Comparison of ENCODE assay signal across 26 cellular contexts in the genomic region with DNA sequence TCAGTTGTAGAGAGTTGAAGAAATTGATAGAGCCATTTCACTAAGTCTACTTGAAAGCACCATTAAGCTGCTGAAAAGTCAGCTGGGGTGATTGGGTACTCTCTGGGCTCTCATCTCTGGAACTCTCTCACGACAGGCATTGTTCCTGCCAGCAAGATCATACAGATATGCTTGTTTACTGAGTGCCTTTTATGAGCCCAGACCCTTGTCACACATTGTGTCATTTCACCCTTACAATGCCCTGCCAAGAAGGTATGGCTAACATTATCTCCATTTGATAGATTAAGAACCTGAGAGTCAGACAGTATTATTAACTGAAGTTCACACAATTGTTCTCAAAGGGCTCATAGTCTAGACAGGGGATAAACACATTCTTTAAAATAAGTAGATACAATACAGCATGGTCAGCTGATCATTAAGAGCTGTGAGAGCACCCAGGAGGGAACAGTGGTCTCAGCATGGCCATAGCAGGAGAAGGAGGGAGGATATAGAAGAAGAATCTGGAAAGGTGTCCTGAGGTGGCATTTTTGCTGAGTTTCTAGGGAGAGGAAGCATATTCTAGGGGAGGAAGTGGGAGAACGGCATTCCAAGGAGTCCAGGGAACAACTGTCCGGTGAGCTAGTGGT.
A peak's percentile ranks its signal among the peaks of the same experiment; 100 is the strongest.
DNase-seq lines count a peak whose midpoint lies in the region; ATAC-seq and TF ChIP-seq lines count a peak whose summit lies in the region.
"Had no signal": no experiment of that assay in that cellular context is flagged by ENCODE, and none has a peak within 500 bp of the region (broad histone marks: within the 10 kb centered on the region; RNA-seq: fewer than 3 reads in every experiment).

No MANE protein-coding gene starts in this region.

- H3K27ac Mint-ChIP-seq in type B pancreatic cell = no peak overlapping the region
- H3K27ac Mint-ChIP-seq in activated naive CD4-positive, alpha-beta T cell treated with anti-CD3 and anti-CD28 coated beads, Interleukin-2, amount 50 U/mL, for 72 hours = no peak overlapping the region
- H3K27ac Mint-ChIP-seq: activated CD4-positive, alpha-beta T cell treated with anti-CD3 and anti-CD28 coated beads, Interleukin-2, amount 10 ng/mL, durations not matched to agents 7 days and 5 days; brain; GM23338; immature natural killer cell; stimulated activated naive B cell treated with anti-CD40 and anti-IgM and Interleukin-4, amounts not matched to agents 10 μg/mL and 1 μg/mL and 100 μg/mL, for 72 hours had no signal

- peaks cover 11% of the 10 kb centered on the region for H3K9me3 Mint-ChIP-seq in type B pancreatic cell
- H3K9me3 Mint-ChIP-seq in activated naive CD4-positive, alpha-beta T cell treated with anti-CD3 and anti-CD28 coated beads, Interleukin-2, amount 50 U/mL, for 72 hours = peaks cover 9% of the 10 kb centered on the region in 2 donors
- H3K9me3 Mint-ChIP-seq: activated CD4-positive, alpha-beta T cell treated with anti-CD3 and anti-CD28 coated beads, Interleukin-2, amount 10 ng/mL, durations not matched to agents 7 days and 5 days had no signal

- DNase-seq in DMS79 (lab: John Stamatoyannopoulos, UW) = peak; percentile 96
- peak; percentile 75 to 81 for DNase-seq in NCI-H187 (lab: John Stamatoyannopoulos, UW)
- peak; percentile 12 for DNase-seq in NCI-H774 (lab: John Stamatoyannopoulos, UW)
- no peak for DNase-seq in type B pancreatic cell (ENCODE audit: extremely low spot score, unreplicated experiment)
- DNase-seq in central memory CD4-positive, alpha-beta T cell = no peak
- DNase-seq in activated naive CD4-positive, alpha-beta T cell treated with anti-CD3 and anti-CD28 coated beads, Interleukin-2, amount 50 U/mL, for 72 hours (ENCODE audit: low spot score in 2 of 2) = no peak
- DNase-seq: activated CD4-positive, alpha-beta T cell treated with anti-CD3 and anti-CD28 coated beads, Interleukin-2, amount 10 ng/mL, durations not matched to agents 7 days and 5 days; activated naive CD4-positive, alpha-beta T cell treated with Interleukin-2 at 50 U/mL for 16 hours; activated T-cell treated with anti-CD3 and anti-CD28 coated beads, Interleukin-2, amount 50 U/mL, for 4 hours; adrenal gland; EL; hypothalamus; immature natural killer cell; left lung; mesenchymal stem cell; NCI-H1694 treated with DMSO at 0.1 percent for 48 hours; NCI-H524; stimulated activated naive B cell treated with anti-CD40 and anti-IgM and Interleukin-4, amounts not matched to agents 10 μg/mL and 1 μg/mL and 100 μg/mL, for 72 hours; T1000 had no signal

- H3K4me1 Mint-ChIP-seq in type B pancreatic cell (ENCODE audit: unreplicated experiment) = no peaks in the 10 kb centered on the region
- H3K4me1 Mint-ChIP-seq: activated CD4-positive, alpha-beta T cell treated with anti-CD3 and anti-CD28 coated beads, Interleukin-2, amount 10 ng/mL, durations not matched to agents 7 days and 5 days; immature natural killer cell; stimulated activated naive B cell treated with anti-CD40 and anti-IgM and Interleukin-4, amounts not matched to agents 10 μg/mL and 1 μg/mL and 100 μg/mL, for 72 hours had no signal

- peaks cover 3% of the 10 kb centered on the region for H3K27me3 Mint-ChIP-seq in type B pancreatic cell
- H3K27me3 Mint-ChIP-seq: activated CD4-positive, alpha-beta T cell treated with anti-CD3 and anti-CD28 coated beads, Interleukin-2, amount 10 ng/mL, durations not matched to agents 7 days and 5 days had no signal

- no peak for ATAC-seq in HG02588 (IDR thresholded peaks at IDR 0.05; ENCODE audit: unreplicated experiment)
- ATAC-seq in activated naive CD4-positive, alpha-beta T cell treated with anti-CD3 and anti-CD28 coated beads, Interleukin-2, amount 50 U/mL, for 72 hours = no peak
- ATAC-seq: activated T-cell treated with anti-CD3 and anti-CD28 coated beads, Interleukin-2, amount 50 U/mL, for 4 hours; GM23338; left lung; sciatic nerve; stimulated activated naive B cell treated with anti-CD40 and anti-IgM and Interleukin-4, amounts not matched to agents 10 μg/mL and 1 μg/mL and 100 μg/mL, for 72 hours had no signal

- H3K36me3 Mint-ChIP-seq in type B pancreatic cell = no peaks in the 10 kb centered on the region
- no peaks in the 10 kb centered on the region for H3K36me3 Mint-ChIP-seq in activated naive CD4-positive, alpha-beta T cell treated with anti-CD3 and anti-CD28 coated beads, Interleukin-2, amount 50 U/mL, for 72 hours
- H3K36me3 Mint-ChIP-seq: brain; immature natural killer cell; stimulated activated naive B cell treated with anti-CD40 and anti-IgM and Interleukin-4, amounts not matched to agents 10 μg/mL and 1 μg/mL and 100 μg/mL, for 72 hours had no signal

- TF ChIP-seq CTCF in C4-2B (conservative IDR thresholded peaks at IDR 0.05) (no peak), type B pancreatic cell (conservative IDR thresholded peaks at IDR 0.05) (no peak)

- H3K27ac ChIP-seq in C4-2B = peak overlapping the region; percentile 46; the same call in 1 of the 2 replicates
- H3K27ac ChIP-seq: adrenal gland, BLaER1, left lung, suprapubic skin had no signal

- no peak overlapping the region for H3K4me3 Mint-ChIP-seq in type B pancreatic cell
- H3K4me3 Mint-ChIP-seq: activated CD4-positive, alpha-beta T cell treated with anti-CD3 and anti-CD28 coated beads, Interleukin-2, amount 10 ng/mL, durations not matched to agents 7 days and 5 days; activated T-cell treated with anti-CD3 and anti-CD28 coated beads, Interleukin-2, amount 50 U/mL, for 4 hours; brain; GM23338; immature natural killer cell; stimulated activated naive B cell treated with anti-CD40 and anti-IgM and Interleukin-4, amounts not matched to agents 10 μg/mL and 1 μg/mL and 100 μg/mL, for 72 hours had no signal

Comparison
In these comparisons a context has a peak if more than half of its experiments do, and no peak if none do; other contexts are left out.
1. DNase-seq: peak in DMS79 (single experiment), NCI-H187 (2 of 2) and NCI-H774 (single experiment); none in type B pancreatic cell (single experiment), central memory CD4-positive, alpha-beta T cell (single experiment) and activated naive CD4-positive, alpha-beta T cell treated with anti-CD3 and anti-CD28 coated beads, Interleukin-2, amount 50 U/mL, for 72 hours (0 of 2).